ENCODE assay signal across 8 cellular contexts in genomic region chr10:120850911-120851865, GRCh38. TPM values are rescaled to one million over a fixed set of nuclear protein-coding genes. Genes with fewer than 3 reads are reported as not detected.
DNase-seq lines count a peak whose midpoint lies in the region; ATAC-seq and TF ChIP-seq lines count a peak whose summit lies in the region.

A gene with protein sequence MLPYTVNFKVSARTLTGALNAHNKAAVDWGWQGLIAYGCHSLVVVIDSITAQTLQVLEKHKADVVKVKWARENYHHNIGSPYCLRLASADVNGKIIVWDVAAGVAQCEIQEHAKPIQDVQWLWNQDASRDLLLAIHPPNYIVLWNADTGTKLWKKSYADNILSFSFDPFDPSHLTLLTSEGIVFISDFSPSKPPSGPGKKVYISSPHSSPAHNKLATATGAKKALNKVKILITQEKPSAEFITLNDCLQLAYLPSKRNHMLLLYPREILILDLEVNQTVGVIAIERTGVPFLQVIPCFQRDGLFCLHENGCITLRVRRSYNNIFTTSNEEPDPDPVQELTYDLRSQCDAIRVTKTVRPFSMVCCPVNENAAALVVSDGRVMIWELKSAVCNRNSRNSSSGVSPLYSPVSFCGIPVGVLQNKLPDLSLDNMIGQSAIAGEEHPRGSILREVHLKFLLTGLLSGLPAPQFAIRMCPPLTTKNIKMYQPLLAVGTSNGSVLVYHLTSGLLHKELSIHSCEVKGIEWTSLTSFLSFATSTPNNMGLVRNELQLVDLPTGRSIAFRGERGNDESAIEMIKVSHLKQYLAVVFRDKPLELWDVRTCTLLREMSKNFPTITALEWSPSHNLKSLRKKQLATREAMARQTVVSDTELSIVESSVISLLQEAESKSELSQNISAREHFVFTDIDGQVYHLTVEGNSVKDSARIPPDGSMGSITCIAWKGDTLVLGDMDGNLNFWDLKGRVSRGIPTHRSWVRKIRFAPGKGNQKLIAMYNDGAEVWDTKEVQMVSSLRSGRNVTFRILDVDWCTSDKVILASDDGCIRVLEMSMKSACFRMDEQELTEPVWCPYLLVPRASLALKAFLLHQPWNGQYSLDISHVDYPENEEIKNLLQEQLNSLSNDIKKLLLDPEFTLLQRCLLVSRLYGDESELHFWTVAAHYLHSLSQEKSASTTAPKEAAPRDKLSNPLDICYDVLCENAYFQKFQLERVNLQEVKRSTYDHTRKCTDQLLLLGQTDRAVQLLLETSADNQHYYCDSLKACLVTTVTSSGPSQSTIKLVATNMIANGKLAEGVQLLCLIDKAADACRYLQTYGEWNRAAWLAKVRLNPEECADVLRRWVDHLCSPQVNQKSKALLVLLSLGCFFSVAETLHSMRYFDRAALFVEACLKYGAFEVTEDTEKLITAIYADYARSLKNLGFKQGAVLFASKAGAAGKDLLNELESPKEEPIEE (plus strand): TSS chr10:120851362. CDS start chr10:120851421, 59 bp downstream.

- intact Hi-C loops in spleen (cut with DNase I; ENCODE audit: low total_unique reads), result no loop called here

- H3K4me1 ChIP-seq in spleen, result peaks cover 16 to 48% (median 35%) of the 10 kb centered on the region in 6 donors

- peak within 1 kb of the TSS; percentile 61 to 85 (median 73) for H3K4me3 ChIP-seq in spleen

- H3K27ac ChIP-seq in spleen, result peak within 1 kb of the TSS; percentile 86 to 94 (median 90)

- 4 to 7% (median 5%) methylated on average over 40 to 45 of the region's 45 CpGs for WGBS in spleen, 5 donors

- TF ChIP-seq CTCF in spleen (IDR thresholded peaks at IDR 0.05 in 8 of 11, conservative IDR thresholded peaks at IDR 0.05 in 3 of 11), result no peak

- peaks cover 0 to 34% (median 19%) of the 10 kb centered on the region in 6 donors for H3K36me3 ChIP-seq in spleen

- TF ChIP-seq POLR2A in spleen (IDR thresholded peaks at IDR 0.05), result peak in 2 of 3 donors; percentile 23 to 69

- peak; percentile 90 for DNase-seq in AG08396 (ENCODE audit: low spot score)
- DNase-seq in NCI-H226, result peak; percentile 74
- peak; percentile 42 to 60 (median 50) for DNase-seq in activated CD4-positive, CD25-positive, alpha-beta regulatory T cell (lab: John Stamatoyannopoulos, UW)
- peak; percentile 60 for DNase-seq in central memory CD4-positive, alpha-beta T cell
- peak; percentile 92 for DNase-seq in inferior parietal cortex (ENCODE audit: extremely low spot score)
- DNase-seq in spleen, result peak; percentile 96

- ATAC-seq in GM18909 (IDR thresholded peaks at IDR 0.05; ENCODE audit: poor library complexity, unreplicated experiment) (peak; percentile 97), HG03159 (IDR thresholded peaks at IDR 0.05; ENCODE audit: unreplicated experiment) (peak; percentile 95)

- H3K27me3 ChIP-seq in spleen (replicated peaks in 1 of 7), result no peaks in the 10 kb centered on the region

- peaks cover 0 to 10% (median 1%) of the 10 kb centered on the region in 8 donors for H3K9me3 ChIP-seq in spleen

RNA-seq across cellular contexts. Expression of the gene that starts here (rescaled TPM):
- 10 to 100 TPM; 61.8 to 94.6 (median 79.3) TPM for total RNA-seq in spleen
- polyA plus RNA-seq in spleen, result 10 to 100 TPM; 28.5 to 40.1 (median 30.4) TPM

Comparison
In these comparisons a context has a peak if more than half of its experiments do, and no peak if none do; other contexts are left out.
1. Peak in every context shown above with its lines: DNase-seq, ATAC-seq, H3K4me3 ChIP-seq and H3K27ac ChIP-seq.